ENCODE assay signal across 19 cellular contexts in the genomic region with DNA sequence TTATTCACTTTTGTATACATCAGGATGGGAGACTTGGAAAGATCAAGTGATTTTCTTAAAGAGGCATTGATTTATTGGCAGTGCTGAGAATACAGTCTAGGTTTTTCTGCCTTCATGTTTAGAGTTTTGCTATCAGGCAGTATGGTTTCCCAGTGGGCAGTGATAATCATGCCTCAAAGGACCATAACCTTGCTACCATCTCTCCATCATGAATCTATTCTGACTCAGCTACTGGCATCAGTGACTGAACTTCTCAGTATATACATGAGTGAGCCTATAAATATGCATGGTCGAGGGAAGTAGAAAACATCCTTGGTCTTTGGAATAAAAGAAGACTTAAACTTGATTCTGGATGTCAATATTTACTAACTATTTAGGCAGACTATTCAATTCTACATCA.
A peak's percentile ranks its signal among the peaks of the same experiment; 100 is the strongest.
DNase-seq lines count a peak whose midpoint lies in the region; ATAC-seq and TF ChIP-seq lines count a peak whose summit lies in the region.
"Had no signal": no experiment of that assay in that cellular context is flagged by ENCODE, and none has a peak within 500 bp of the region (broad histone marks: within the 10 kb centered on the region; RNA-seq: fewer than 3 reads in every experiment).

No MANE protein-coding gene starts in this region.

- no peaks in the 10 kb centered on the region for H3K23me2 ChIP-seq in H9 (ENCODE audit: insufficient read length, low read depth, low read length, poor library complexity, severe bottlenecking)

- no peak overlapping the region for H3K4ac ChIP-seq in IMR-90 (ENCODE audit: low read depth, low read length)
- H3K4ac ChIP-seq in H9 (ENCODE audit: low read depth, low read length), result no peak overlapping the region

- H3K4me3 ChIP-seq in IMR-90 (ENCODE audit: insufficient read depth, low read depth, low read length) (no peak overlapping the region), foreskin fibroblast (ENCODE audit: low read depth in 1 of 2, low read length in 2 of 2) (no peak overlapping the region), adrenal gland (no peak overlapping the region)
- no peak overlapping the region for H3K4me3 ChIP-seq in CD8-positive, alpha-beta T cell (ENCODE audit: low read depth, low read length)
- H3K4me3 ChIP-seq: HAP-1, MG63, SK-N-MC had no signal

- H4K91ac ChIP-seq in IMR-90 (ENCODE audit: insufficient read depth, low read depth, low read length) (no peak overlapping the region), H9 (ENCODE audit: insufficient read length, low read depth, low read length) (no peak overlapping the region)

- H2BK15ac ChIP-seq in IMR-90 (ENCODE audit: low read depth, low read length), result no peak overlapping the region
- no peak overlapping the region for H2BK15ac ChIP-seq in H9 (ENCODE audit: low read depth, low read length)

- ATAC-seq in IMR-90 (ENCODE audit: low read depth), result no peak
- ATAC-seq in CD8-positive, alpha-beta T cell, result no peak
- ATAC-seq: HepG2, Panc1 had no signal

- H3K79me1 ChIP-seq in IMR-90 (ENCODE audit: low read depth in 1 of 2, low read length in 2 of 2) (no peaks in the 10 kb centered on the region), H9 (ENCODE audit: insufficient read depth, low read depth, low read length, poor library complexity, severe bottlenecking) (no peaks in the 10 kb centered on the region)

- H3K14ac ChIP-seq in IMR-90 (replicated peaks; ENCODE audit: low read depth, low read length), result no peak overlapping the region
- no peak overlapping the region for H3K14ac ChIP-seq in H9 (ENCODE audit: insufficient read depth, low read length)

- no peaks in the 10 kb centered on the region for H3K4me1 Mint-ChIP-seq in CD8-positive, alpha-beta T cell (ENCODE audit: low read depth)
- no peaks in the 10 kb centered on the region for H3K4me1 Mint-ChIP-seq in H9
- H3K4me1 Mint-ChIP-seq: B cell; CD4-positive, CD25-positive, alpha-beta regulatory T cell had no signal

- no peak overlapping the region for H2BK20ac ChIP-seq in IMR-90 (ENCODE audit: low read depth, low read length)
- no peak overlapping the region for H2BK20ac ChIP-seq in H9 (ENCODE audit: low read depth, low read length, poor library complexity, severe bottlenecking)

- H2BK5ac ChIP-seq in IMR-90 (ENCODE audit: low read depth, low read length, poor library complexity, severe bottlenecking) (no peak overlapping the region), H9 (ENCODE audit: insufficient read length, low read length) (no peak overlapping the region)

- H3T11ph ChIP-seq in H9 (ENCODE audit: low read length), result no peak overlapping the region

- H3K9me3 ChIP-seq in IMR-90 (ENCODE audit: control insufficient read depth, insufficient read depth, low read length), result peaks cover 4% of the 10 kb centered on the region; the same call in 1 of the 2 replicates
- H3K9me3 ChIP-seq in adrenal gland (replicated peaks in 1 of 3), result no peaks in the 10 kb centered on the region
- H3K9me3 ChIP-seq in CD8-positive, alpha-beta T cell (ENCODE audit: low read length), result no peaks in the 10 kb centered on the region
- H3K9me3 ChIP-seq in H9 (ENCODE audit: control insufficient read depth, low read depth, low read length), result no peaks in the 10 kb centered on the region
- H3K9me3 ChIP-seq: HAP-1, MG63 had no signal

- H4K5ac ChIP-seq in IMR-90 (ENCODE audit: low read depth, low read length), result no peak overlapping the region
- H4K5ac ChIP-seq in H9 (ENCODE audit: insufficient read length, low read depth, low read length), result no peak overlapping the region

- POLR2A ChIA-PET in IMR-90 (lab: Charles Lee; ENCODE audit: unreplicated experiment), result no interaction called here
- POLR2A ChIA-PET in CD8-positive, alpha-beta T cell (lab: Charles Lee), result no interaction called here

- H3K9me1 ChIP-seq in IMR-90 (ENCODE audit: insufficient read depth, low read length), result no peaks in the 10 kb centered on the region

- no peak overlapping the region for H3K4me3 Mint-ChIP-seq in CD8-positive, alpha-beta T cell
- H3K4me3 Mint-ChIP-seq in H9, result no peak overlapping the region
- H3K4me3 Mint-ChIP-seq: B cell; CD4-positive, CD25-positive, alpha-beta regulatory T cell had no signal

- H3K9ac ChIP-seq in IMR-90 (ENCODE audit: low read depth, low read length) (no peak overlapping the region), H9 (ENCODE audit: extremely low read depth, insufficient read length, low read length) (no peak overlapping the region)

- dilution Hi-C loops in IMR-90 (cut with HindIII; ENCODE audit: low sequenced_read_pairs, unreplicated experiment), result no loop called here

- H2BK12ac ChIP-seq in H9 (ENCODE audit: insufficient read length, low read depth, low read length), result no peak overlapping the region

- H3K56ac ChIP-seq in IMR-90 (ENCODE audit: extremely low read depth, insufficient read depth, low read length), result no peak overlapping the region
- H3K56ac ChIP-seq in H9 (ENCODE audit: insufficient read length, low read depth, low read length), result no peak overlapping the region

- H3K27me3 ChIP-seq in IMR-90 (ENCODE audit: control insufficient read depth, insufficient read depth, low read length) (no peaks in the 10 kb centered on the region), adrenal gland (no peaks in the 10 kb centered on the region), H9 (ENCODE audit: insufficient read depth, low read length) (no peaks in the 10 kb centered on the region)
- H3K27me3 ChIP-seq in CD8-positive, alpha-beta T cell (ENCODE audit: insufficient read depth, low read length), result no peaks in the 10 kb centered on the region
- H3K27me3 ChIP-seq: MG63 had no signal

- H3K27me3 Mint-ChIP-seq in CD8-positive, alpha-beta T cell (ENCODE audit: low read depth), result no peaks in the 10 kb centered on the region
- no peaks in the 10 kb centered on the region for H3K27me3 Mint-ChIP-seq in H9 (ENCODE audit: low read depth)
- H3K27me3 Mint-ChIP-seq: B cell; CD4-positive, CD25-positive, alpha-beta regulatory T cell had no signal

- H2AK9ac ChIP-seq in IMR-90 (replicated peaks; ENCODE audit: low read depth, low read length, poor library complexity), result no peak overlapping the region

- H3K27ac Mint-ChIP-seq in CD8-positive, alpha-beta T cell, result no peak overlapping the region
- H3K27ac Mint-ChIP-seq in H9, result no peak overlapping the region
- H3K27ac Mint-ChIP-seq: B cell; CD4-positive, CD25-positive, alpha-beta regulatory T cell had no signal

- intact Hi-C loops in IMR-90 (cut with micrococcal nuclease) (no loop called here), adrenal gland (cut with DNase I) (no loop called here)
- intact Hi-C loops in CD8-positive, alpha-beta T cell (cut with DNase I, micrococcal nuclease), result no loop called here

- no peaks in the 10 kb centered on the region for H3K4me1 ChIP-seq in IMR-90 (ENCODE audit: control insufficient read depth, insufficient read depth, low read length)
- H3K4me1 ChIP-seq in adrenal gland (replicated peaks in 1 of 2), result no peaks in the 10 kb centered on the region
- no peaks in the 10 kb centered on the region for H3K4me1 ChIP-seq in CD8-positive, alpha-beta T cell (ENCODE audit: insufficient read depth, low read length)
- H3K4me1 ChIP-seq in H9 (ENCODE audit: insufficient read depth, low read length), result no peaks in the 10 kb centered on the region
- H3K4me1 ChIP-seq: HAP-1 had no signal

- H3K9me3 Mint-ChIP-seq in CD8-positive, alpha-beta T cell, result peaks cover 20% of the 10 kb centered on the region
- peaks cover 2 to 3% of the 10 kb centered on the region in 2 experiments; a peak in 2 of 5 replicates for H3K9me3 Mint-ChIP-seq in H9

- H2AFZ ChIP-seq in IMR-90 (replicated peaks; ENCODE audit: low read length, poor library complexity) (no peak overlapping the region), H9 (ENCODE audit: low read length) (no peak overlapping the region)

- no peaks in the 10 kb centered on the region for H3K36me3 Mint-ChIP-seq in CD8-positive, alpha-beta T cell
- H3K36me3 Mint-ChIP-seq in H9 (ENCODE audit: insufficient read depth in 1 of 3, low read depth in 3 of 3), result no peaks in the 10 kb centered on the region; a peak in 1 of 7 replicates
- H3K36me3 Mint-ChIP-seq: CD4-positive, CD25-positive, alpha-beta regulatory T cell had no signal

- no TSS peak for BruUV-seq in IMR-90 (replicated peaks; lab: Mats Ljungman, UMichigan)

- H3K23ac ChIP-seq in IMR-90 (ENCODE audit: low read depth, low read length) (no peak overlapping the region), H9 (ENCODE audit: insufficient read length, low read depth, low read length) (no peak overlapping the region)

- no peak overlapping the region for H3K4me2 ChIP-seq in IMR-90 (ENCODE audit: low read depth, low read length)
- no peak overlapping the region for H3K4me2 ChIP-seq in H9 (ENCODE audit: insufficient read depth, insufficient read length, low read length)

- H3K18ac ChIP-seq in IMR-90 (ENCODE audit: low read depth, low read length) (no peak overlapping the region), H9 (ENCODE audit: insufficient read length, low read depth, low read length) (no peak overlapping the region)

- H3K79me2 ChIP-seq in H9 (ENCODE audit: insufficient read depth, low read length), result no peaks in the 10 kb centered on the region

- in situ Hi-C loops in IMR-90 (cut with MboI; ENCODE audit: low sequenced_read_pairs), result no loop called here

- CTCF ChIA-PET in IMR-90 (lab: Yijun Ruan, JAX), result no interaction called here
- CTCF ChIA-PET in CD8-positive, alpha-beta T cell (lab: Charles Lee), result no interaction called here

- no peak for TF ChIP-seq POLR2A in IMR-90 (IDR thresholded peaks at IDR 0.05; ENCODE audit: low read depth, low read length)
- no peak for TF ChIP-seq POLR2A in adrenal gland (IDR thresholded peaks at IDR 0.05)

- no peak overlapping the region for H4K8ac ChIP-seq in IMR-90 (ENCODE audit: low read depth in 2 of 2, low read length in 2 of 2)
- no peak overlapping the region for H4K8ac ChIP-seq in H9 (replicated peaks; ENCODE audit: insufficient read length, low read depth, low read length)

- H2BK120ac ChIP-seq in IMR-90 (ENCODE audit: low read depth, low read length) (no peak overlapping the region), H9 (ENCODE audit: low read depth, low read length, poor library complexity, severe bottlenecking) (no peak overlapping the region)

- H3K27ac ChIP-seq in IMR-90 (ENCODE audit: insufficient read depth, low read length), result no peak overlapping the region
- no peak overlapping the region for H3K27ac ChIP-seq in adrenal gland
- no peak overlapping the region for H3K27ac ChIP-seq in CD8-positive, alpha-beta T cell (ENCODE audit: low read depth, low read length)
- no peak overlapping the region for H3K27ac ChIP-seq in H9 (ENCODE audit: insufficient read length, low read depth, low read length)
- H3K27ac ChIP-seq: SK-N-MC had no signal

- H3K36me3 ChIP-seq in IMR-90 (ENCODE audit: control insufficient read depth, insufficient read depth, low read length) (no peaks in the 10 kb centered on the region), adrenal gland (replicated peaks in 1 of 2) (no peaks in the 10 kb centered on the region)
- no peaks in the 10 kb centered on the region for H3K36me3 ChIP-seq in CD8-positive, alpha-beta T cell (ENCODE audit: insufficient read depth, low read length)
- H3K36me3 ChIP-seq: HAP-1, MG63 had no signal

- H4K20me1 ChIP-seq in IMR-90 (ENCODE audit: insufficient read depth, low read length), result no peaks in the 10 kb centered on the region
- no peaks in the 10 kb centered on the region for H4K20me1 ChIP-seq in H9 (ENCODE audit: control insufficient read depth, insufficient read depth, insufficient read length)

- TF ChIP-seq CTCF in IMR-90 (conservative IDR thresholded peaks at IDR 0.05; ENCODE audit: low read depth, low read length) (no peak), foreskin fibroblast (IDR thresholded peaks at IDR 0.05; ENCODE audit: low read depth, low read length) (no peak), adrenal gland (IDR thresholded peaks at IDR 0.05) (no peak), H9 (conservative IDR thresholded peaks at IDR 0.05) (no peak)
- no peak for TF ChIP-seq CTCF in CD8-positive, alpha-beta T cell (IDR thresholded peaks at IDR 0.05)

- TF ChIP-seq RAD21 in IMR-90 (IDR thresholded peaks at IDR 0.05; ENCODE audit: low read length), result no peak

- no peak overlapping the region for H2AK5ac ChIP-seq in IMR-90 (ENCODE audit: low read depth, low read length)
- H2AK5ac ChIP-seq in H9 (ENCODE audit: insufficient read length, low read length), result no peak overlapping the region

- WGBS in IMR-90 (ENCODE audit: extremely low coverage in 2 of 2, insufficient read length in 1 of 2), 2 experiments, result no CpG with 5 or more reads among the region's 1 CpG
- 53 to 72% (median 69%) methylated on average over 1 of the region's 1 CpG for WGBS in adrenal gland, 4 donors
- no CpG with 5 or more reads among the region's 1 CpG for WGBS in H9 (ENCODE audit: extremely low coverage, insufficient read length, low lambda C conversion rate)

- DNase-seq in IMR-90, result peak; percentile 29
- DNase-seq in amniotic stem cell (lab: John Stamatoyannopoulos, UW), result peak; percentile 52
- DNase-seq in foreskin fibroblast, result peak; percentile 25 to 47
- peak; percentile 14 for DNase-seq in stromal cell of bone marrow (ENCODE audit: low read depth)
- DNase-seq in adrenal gland, result no peak
- DNase-seq in CD8-positive, alpha-beta T cell, result no peak
- no peak for DNase-seq in H9
- DNase-seq in glomerular visceral epithelial cell (ENCODE audit: extremely low spot score), result no peak
- DNase-seq: CD4-positive, CD25-positive, alpha-beta regulatory T cell; MG63; NCI-H1092; NCI-H2081 treated with DMSO at 0.1 percent for 48 hours; NCI-H524; Right ventricle myocardium superior had no signal

Comparison
In these comparisons a context has a peak if more than half of its experiments do, and no peak if none do; other contexts are left out.
1. DNase-seq: peak in IMR-90 (single experiment), amniotic stem cell (single experiment), foreskin fibroblast (2 of 2) and stromal cell of bone marrow (single experiment); none in adrenal gland (0 of 7), CD8-positive, alpha-beta T cell (0 of 7), H9 (single experiment) and glomerular visceral epithelial cell (single experiment).